Comparison of ENCODE assay signal across 9 cellular contexts in genomic region chr2:170715062-170715931, GRCh38. TPM values are rescaled to one million over a fixed set of nuclear protein-coding genes. Genes with fewer than 3 reads are reported as not detected.
DNase-seq lines count a peak whose midpoint lies in the region; ATAC-seq, FAIRE-seq and TF ChIP-seq lines count a peak whose summit lies in the region.
"Had no signal": no experiment of that assay in that cellular context is flagged by ENCODE, and none has a peak within 500 bp of the region (broad histone marks: within the 10 kb centered on the region; RNA-seq: fewer than 3 reads in every experiment).

Gene SP5 (plus strand): TSS chr2:170715337. CDS start chr2:170715513, 176 bp downstream.

- H3K27me3 ChIP-seq in right cardiac atrium (ENCODE audit: control insufficient read depth, insufficient read depth) (no peaks in the 10 kb centered on the region), psoas muscle (ENCODE audit: insufficient read depth in 3 of 3, low read length in 2 of 3) (peaks cover 0 to 95% (median 32%) of the 10 kb centered on the region in 3 donors)

- ATAC-seq in A549 (peak; percentile 65 to 82), right cardiac atrium (peak; percentile 44 to 76), psoas muscle (peak; percentile 38 to 66 (median 42)), HG02678 (IDR thresholded peaks at IDR 0.05; ENCODE audit: unreplicated experiment) (no peak)

- DNase-seq in A549 (ENCODE audit: low read depth in 1 of 2, low spot score in 1 of 2), result peak; percentile 35 to 57
- DNase-seq in GM12892 (ENCODE audit: insufficient read length), result peak; percentile 31
- peak; percentile 87 for DNase-seq in NCI-H82 (lab: John Stamatoyannopoulos, UW)
- DNase-seq in amniotic epithelial cell (ENCODE audit: low read depth), result peak; percentile 55
- DNase-seq in right cardiac atrium, result peak; percentile 30 to 75 (median 69)
- peak; percentile 31 to 56 for DNase-seq in psoas muscle
- DNase-seq in mesenteric fat pad (ENCODE audit: low spot score), result no peak

- H3K9me3 ChIP-seq in A549 (no peaks in the 10 kb centered on the region), right cardiac atrium (ENCODE audit: control insufficient read depth, low read length) (no peaks in the 10 kb centered on the region), psoas muscle (no peaks in the 10 kb centered on the region)

- H3K36me3 ChIP-seq in psoas muscle (ENCODE audit: insufficient read depth in 1 of 2, low read depth in 1 of 2), result no peaks in the 10 kb centered on the region

- H3K4me1 ChIP-seq in A549 (peaks cover 11% of the 10 kb centered on the region; the same call in 2 of the 3 replicates), right cardiac atrium (ENCODE audit: control insufficient read depth, insufficient read depth, low read length) (peaks cover 3% of the 10 kb centered on the region), psoas muscle (peaks cover 5% of the 10 kb centered on the region)

- H3K27ac ChIP-seq in A549 (peak within 1 kb of the TSS in 1 of 2 experiments; percentile 59; a peak in 4 of 6 replicates), right cardiac atrium (ENCODE audit: low read length) (no peak within 1 kb of the TSS), psoas muscle (no peak within 1 kb of the TSS)

- TF ChIP-seq RAD21 in A549 (conservative IDR thresholded peaks at IDR 0.05 in 1 of 2, IDR thresholded peaks at IDR 0.05 in 1 of 2), result no peak

- intact Hi-C loops in right cardiac atrium (cut with DNase I), result loop anchor here in 1 of 4 donors (10.0 kb wide), 1 partner anchor 210 kb away; no protein-coding TSS in a partner anchor
- intact Hi-C loops in psoas muscle (cut with DNase I), result loop anchor here in 1 of 2 donors (5.0 kb wide), 1 partner anchor 228 kb away; no protein-coding TSS in a partner anchor

- peak within 1 kb of the TSS; percentile 91 for H3K4me2 ChIP-seq in A549

- CTCF ChIA-PET in A549 (lab: Yijun Ruan, JAX), result interaction anchor here (0.8 to 1.2 kb wide), 3 partner anchors 29 to 325 kb away, joined by 3 to 4 read pairs (median 3); no protein-coding TSS in a partner anchor

- H3K4me3 ChIP-seq in A549 (peak within 1 kb of the TSS; percentile 51), right cardiac atrium (ENCODE audit: low read length) (peak within 1 kb of the TSS; percentile 74), psoas muscle (peak within 1 kb of the TSS; percentile 69)

- no peak for TF ChIP-seq EP300 in A549 (IDR thresholded peaks at IDR 0.05)

- FAIRE-seq in A549 (lab: Jason Lieb, UNC), result no peak
- FAIRE-seq in GM12892 (lab: Jason Lieb, UNC), result no peak
- FAIRE-seq: islet of Langerhans had no signal

- WGBS in A549 (ENCODE audit: missing lambda C conversion rate), result 14% methylated on average over 21 of the region's 62 CpGs
- under 1% methylated on average over 62 of the region's 62 CpGs for WGBS in right cardiac atrium
- 1 to 2% (median 1%) methylated on average over 48 to 62 of the region's 62 CpGs for WGBS in psoas muscle, 3 donors

- TF ChIP-seq CTCF in A549 (IDR thresholded peaks at IDR 0.05) (no peak), psoas muscle (IDR thresholded peaks at IDR 0.05) (no peak)

- no peak for TF ChIP-seq POLR2A in A549 (IDR thresholded peaks at IDR 0.05; ENCODE audit: low read length)
- no peak for TF ChIP-seq POLR2A in GM12892 (IDR thresholded peaks at IDR 0.05; ENCODE audit: low read depth, low read length)

- POLR2A ChIA-PET in A549 (lab: Yijun Ruan, JAX), result no interaction called here

TF ChIP-seq in A549, 52 proteins besides CTCF, POLR2A, EP300 and RAD21:
- TF ChIP-seq SMC3 (IDR thresholded peaks at IDR 0.05), result no peak
- TF ChIP-seq MAX (IDR thresholded peaks at IDR 0.05), result peak; percentile 31; the same call in 1 of the 2 replicates
- TF ChIP-seq E2F6 (IDR thresholded peaks at IDR 0.05; ENCODE audit: borderline replicate concordance, low read depth), result peak; percentile 79

RNA-seq across cellular contexts. Expression of gene SP5, which starts in this region (rescaled TPM):
- polyA plus RNA-seq in A549 (2011; rRNA removed) (not detected in 2 replicates), A549 (2017; fragmentation: RNase III; extraction: RNeasy Plus Mini Kit Qiagen cat#74134 plus additional on column Dnase treatment) (not detected in 3 replicates), right cardiac atrium (not detected), psoas muscle (under 1 TPM; 0.07 to 0.13 (median 0.08) TPM)
- polyA plus RNA-seq in A549 (2012; cell fraction: cytosol; rRNA removed), result 0.03 TPM in 1 of 2 replicates, not detected in the other
- 0.04 TPM in 1 of 2 replicates, not detected in the other for polyA plus RNA-seq in A549 (2012; cell fraction: nucleus; rRNA removed)
- polyA minus RNA-seq in A549 (2011; rRNA and poly(A)+ RNA removed), result not detected in 2 replicates
- not detected for polyA plus RNA-seq in GM12892 (2012; ENCODE audit: missing spikeins)
- total RNA-seq in right cardiac atrium (under 1 TPM in 1 of 4 donors, not detected in 3; 0.94 TPM), psoas muscle (1 to 10 TPM in 1 of 4 donors, under 1 TPM in 2, not detected in 1; 0.11 to 1.0 (median 0.13) TPM), mesenteric fat pad (0.26 TPM)

Comparison
In these comparisons a context has a peak if more than half of its experiments do, and no peak if none do; other contexts are left out.
1. Peak in DNase-seq, ATAC-seq, H3K4me3 ChIP-seq and H3K4me2 ChIP-seq in A549; RNA of the gene not detected or under 1 TPM.
2. Peak in DNase-seq, ATAC-seq and H3K4me3 ChIP-seq in right cardiac atrium; RNA of the gene not detected or under 1 TPM.